ENCODE assay signal across 1 cellular context in genomic region chr17:42526031-42526444, GRCh38.
TF ChIP-seq lines count a peak whose summit lies in the region.

No MANE protein-coding gene starts in this region.

TF ChIP-seq in SK-N-SH, 30 proteins besides CTCF, POLR2A, EP300 and RAD21 (continued from another document):
- no peak for TF ChIP-seq EZH2phosphoT487 (IDR thresholded peaks at IDR 0.05; ENCODE audit: borderline replicate concordance, low read depth)
- no peak for TF ChIP-seq ZBTB33 (IDR thresholded peaks at IDR 0.05; ENCODE audit: borderline replicate concordance, low read depth)
- TF ChIP-seq, protein P1, sequence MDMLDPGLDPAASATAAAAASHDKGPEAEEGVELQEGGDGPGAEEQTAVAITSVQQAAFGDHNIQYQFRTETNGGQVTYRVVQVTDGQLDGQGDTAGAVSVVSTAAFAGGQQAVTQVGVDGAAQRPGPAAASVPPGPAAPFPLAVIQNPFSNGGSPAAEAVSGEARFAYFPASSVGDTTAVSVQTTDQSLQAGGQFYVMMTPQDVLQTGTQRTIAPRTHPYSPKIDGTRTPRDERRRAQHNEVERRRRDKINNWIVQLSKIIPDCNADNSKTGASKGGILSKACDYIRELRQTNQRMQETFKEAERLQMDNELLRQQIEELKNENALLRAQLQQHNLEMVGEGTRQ (IDR thresholded peaks at IDR 0.05; ENCODE audit: borderline replicate concordance, low read depth, low read length), result no peak
